1 cellular context compared by ENCODE assay signal in genomic region chr11:64879226-64879900, GRCh38.
TF ChIP-seq lines count a peak whose summit lies in the region.

No MANE protein-coding gene starts in this region.

TF ChIP-seq in GM12878, 131 proteins besides CTCF, POLR2A, EP300 and RAD21:
- TF ChIP-seq NR2F1 (conservative IDR thresholded peaks at IDR 0.05) (0 out of 2 replicates have a peak, but pooled peaks have one; percentile 10), RUNX3 (IDR thresholded peaks at IDR 0.05; ENCODE audit: low read length) (no peak), CBX5 (IDR thresholded peaks at IDR 0.05; ENCODE audit: low read depth) (no peak), CHD1 (IDR thresholded peaks at IDR 0.05; ENCODE audit: low read depth, low read length) (no peak), HSF1 (IDR thresholded peaks at IDR 0.05; ENCODE audit: low read depth, low read length) (no peak), BCLAF1 (IDR thresholded peaks at IDR 0.05) (no peak), ZNF622 (IDR thresholded peaks at IDR 0.05) (no peak), SMAD1 (IDR thresholded peaks at IDR 0.05; ENCODE audit: low read depth, partially characterized antibody) (no peak), SRF (IDR thresholded peaks at IDR 0.05; ENCODE audit: low read depth in 2 of 2, low read length in 2 of 2) (no peak), IKZF2 (IDR thresholded peaks at IDR 0.05) (peak; percentile 76 to 80; a peak in 3 of 4 replicates), ATF2 (IDR thresholded peaks at IDR 0.05; ENCODE audit: low read length) (no peak), MLLT1 (IDR thresholded peaks at IDR 0.05) (0 out of 2 replicates have a peak, but pooled peaks have one; percentile 0), ETV6 (conservative IDR thresholded peaks at IDR 0.05 in 1 of 2, IDR thresholded peaks at IDR 0.05 in 1 of 2; ENCODE audit: borderline replicate concordance in 1 of 2, low read depth in 1 of 2) (peak in 1 of 2 experiments; percentile 54; a peak in 1 of 4 replicates), ZNF384 (IDR thresholded peaks at IDR 0.05; ENCODE audit: borderline replicate concordance, low read depth, low read length) (no peak), EGR1 (IDR thresholded peaks at IDR 0.05; ENCODE audit: borderline replicate concordance in 1 of 2, low read depth in 2 of 2, low read length in 2 of 2) (0 out of 3 replicates have a peak, but pooled peaks of 1 of the 2 experiments have one; percentile 21), SPI1 (IDR thresholded peaks at IDR 0.05; ENCODE audit: borderline replicate concordance, insufficient read depth, low read depth, low read length) (peak; percentile 46; the same call in 1 of the 2 replicates), MTA3 (IDR thresholded peaks at IDR 0.05; ENCODE audit: borderline replicate concordance, low read length) (no peak), MYC (IDR thresholded peaks at IDR 0.05; ENCODE audit: insufficient read depth, insufficient read length, insufficient replicate concordance, low read length, severe bottlenecking) (no peak), SKIL (IDR thresholded peaks at IDR 0.05; ENCODE audit: low read depth, poor library complexity, severe bottlenecking) (no peak), EED (IDR thresholded peaks at IDR 0.05; ENCODE audit: low read depth) (peak; percentile 51; the same call in 1 of the 2 replicates), IKZF1 (conservative IDR thresholded peaks at IDR 0.05) (peak; percentile 88; the same call in 1 of the 2 replicates), RELB (IDR thresholded peaks at IDR 0.05; ENCODE audit: low read depth) (peak; percentile 69; the same call in 1 of the 2 replicates)
